Comparison of ENCODE assay signal across 23 cellular contexts in genomic region chr7:142353147-142354058, GRCh38.
DNase-seq lines count a peak whose midpoint lies in the region; ATAC-seq and TF ChIP-seq lines count a peak whose summit lies in the region.
"Had no signal": no experiment of that assay in that cellular context is flagged by ENCODE, and none has a peak within 500 bp of the region (broad histone marks: within the 10 kb centered on the region; RNA-seq: fewer than 3 reads in every experiment).

No MANE protein-coding gene starts in this region.

- no peaks in the 10 kb centered on the region for H3K27me3 ChIP-seq in CD8-positive, alpha-beta memory T cell (ENCODE audit: insufficient read depth, low read length, poor library complexity, severe bottlenecking)
- H3K27me3 ChIP-seq in ovary: no peaks in the 10 kb centered on the region
- H3K27me3 ChIP-seq in SJCRH30: peaks cover 29% of the 10 kb centered on the region
- H3K27me3 ChIP-seq: brain microvascular endothelial cell, uterus had no signal

- POLR2A ChIA-PET in CD8-positive, alpha-beta memory T cell (lab: Charles Lee): interaction anchor here (0.7 kb wide), 1 partner anchor 125 kb away, joined by 4 read pairs; no protein-coding TSS in a partner anchor
- POLR2A ChIA-PET in activated CD4-positive, alpha-beta memory T cell treated with anti-CD3 and anti-CD28 coated beads, Interleukin-2, amount 10 ng/mL, durations not matched to agents 7 days and 5 days (lab: Charles Lee): interaction anchor here (1.6 to 3.0 kb wide), 2 partner anchors 444 to 455 kb away, joined by 8 to 23 read pairs; no protein-coding TSS in a partner anchor

- H3K36me3 ChIP-seq in CD8-positive, alpha-beta memory T cell (ENCODE audit: insufficient read depth, low read length): no peaks in the 10 kb centered on the region
- H3K36me3 ChIP-seq in ovary: no peaks in the 10 kb centered on the region
- H3K36me3 ChIP-seq in SJCRH30: no peaks in the 10 kb centered on the region
- H3K36me3 ChIP-seq: brain microvascular endothelial cell, gastroesophageal sphincter, lower lobe of right lung, uterus had no signal

- DNase-seq in activated T-cell treated with anti-CD3 and anti-CD28 coated beads, Interleukin-2, amount 50 U/mL, for 24 hours: peak; percentile 35
- no peak for DNase-seq in activated T-cell treated with anti-CD3 and anti-CD28 coated beads, Interleukin-2, amount 50 U/mL, for 48 hours
- peak in 1 of 5 donors; percentile 18 for DNase-seq in CD8-positive, alpha-beta memory T cell
- no peak for DNase-seq in activated CD4-positive, alpha-beta memory T cell treated with anti-CD3 and anti-CD28 coated beads, Interleukin-2, amount 10 ng/mL, durations not matched to agents 7 days and 5 days
- DNase-seq in effector memory CD8-positive, alpha-beta T cell: no peak
- DNase-seq in ovary: no peak
- no peak for DNase-seq in SJCRH30
- DNase-seq: brain microvascular endothelial cell, C1 segment of cervical spinal cord, DMS 273 treated with DMSO at 0.1 percent for 48 hours, endodermal cell, lower lobe of right lung, MM.1S, mucosa of descending colon, NCI-H1436, NCI-H2171, NCI-H524, psoas muscle, RPMI8226, SK-N-SH, uterus had no signal

- TF ChIP-seq CTCF in ovary (IDR thresholded peaks at IDR 0.05): no peak

- CTCF ChIA-PET in CD8-positive, alpha-beta memory T cell (lab: Charles Lee): interaction anchor here (0.9 to 3.5 kb wide), 4 partner anchors 9 to 31 kb away, joined by 4 to 13 read pairs (median 6); no protein-coding TSS in a partner anchor
- CTCF ChIA-PET in activated CD4-positive, alpha-beta memory T cell treated with anti-CD3 and anti-CD28 coated beads, Interleukin-2, amount 10 ng/mL, durations not matched to agents 7 days and 5 days (lab: Charles Lee): interaction anchor here (0.6 to 2.7 kb wide), 5 partner anchors 9 to 205 kb away, joined by 3 to 10 read pairs (median 4); no protein-coding TSS in a partner anchor

- H3K27ac Mint-ChIP-seq in activated T-cell treated with anti-CD3 and anti-CD28 coated beads, Interleukin-2, amount 50 U/mL, for 24 hours: peak overlapping the region; percentile 78
- peak overlapping the region in 7 of 8 donors; percentile 44 to 95 (median 87) for H3K27ac Mint-ChIP-seq in CD8-positive, alpha-beta memory T cell
- H3K27ac Mint-ChIP-seq in activated CD4-positive, alpha-beta memory T cell treated with anti-CD3 and anti-CD28 coated beads, Interleukin-2, amount 10 ng/mL, durations not matched to agents 7 days and 5 days: peak overlapping the region; percentile 37
- H3K27ac Mint-ChIP-seq in effector memory CD8-positive, alpha-beta T cell: peak overlapping the region; percentile 10 to 29
- H3K27ac Mint-ChIP-seq: endodermal cell had no signal

- peaks cover 33% of the 10 kb centered on the region for H3K4me1 Mint-ChIP-seq in activated T-cell treated with anti-CD3 and anti-CD28 coated beads, Interleukin-2, amount 50 U/mL, for 24 hours (ENCODE audit: low read depth)
- H3K4me1 Mint-ChIP-seq in CD8-positive, alpha-beta memory T cell: peaks cover 32 to 49% (median 43%) of the 10 kb centered on the region in 3 donors
- peaks cover 28% of the 10 kb centered on the region for H3K4me1 Mint-ChIP-seq in activated CD4-positive, alpha-beta memory T cell treated with anti-CD3 and anti-CD28 coated beads, Interleukin-2, amount 10 ng/mL, durations not matched to agents 7 days and 5 days
- H3K4me1 Mint-ChIP-seq in effector memory CD8-positive, alpha-beta T cell (ENCODE audit: low read depth in 2 of 2): peaks cover 16 to 20% of the 10 kb centered on the region in 2 donors

- peak overlapping the region; percentile 30 for H3K4me3 ChIP-seq in CD8-positive, alpha-beta memory T cell (ENCODE audit: low read length)
- H3K4me3 ChIP-seq in ovary (no peak overlapping the region), SJCRH30 (no peak overlapping the region)
- H3K4me3 ChIP-seq: gastroesophageal sphincter, lower lobe of right lung, mucosa of descending colon, psoas muscle, uterus had no signal

- no peaks in the 10 kb centered on the region for H3K9me3 ChIP-seq in CD8-positive, alpha-beta memory T cell (ENCODE audit: low read length)
- H3K9me3 ChIP-seq in ovary: no peaks in the 10 kb centered on the region
- no peaks in the 10 kb centered on the region for H3K9me3 ChIP-seq in SJCRH30 (replicated peaks)
- H3K9me3 ChIP-seq: gastroesophageal sphincter, lower lobe of right lung, mucosa of descending colon, psoas muscle, SK-N-SH, uterus had no signal

- intact Hi-C loops in ovary (cut with DNase I): no loop called here

- peaks cover 8% of the 10 kb centered on the region for H3K27me3 Mint-ChIP-seq in activated T-cell treated with anti-CD3 and anti-CD28 coated beads, Interleukin-2, amount 50 U/mL, for 24 hours
- H3K27me3 Mint-ChIP-seq in CD8-positive, alpha-beta memory T cell: peaks cover 3 to 6% of the 10 kb centered on the region in 2 donors
- H3K27me3 Mint-ChIP-seq in activated CD4-positive, alpha-beta memory T cell treated with anti-CD3 and anti-CD28 coated beads, Interleukin-2, amount 10 ng/mL, durations not matched to agents 7 days and 5 days: peaks cover 2% of the 10 kb centered on the region
- H3K27me3 Mint-ChIP-seq in effector memory CD8-positive, alpha-beta T cell: peaks cover 26 to 36% of the 10 kb centered on the region in 2 donors

- H3K9me3 Mint-ChIP-seq in activated T-cell treated with anti-CD3 and anti-CD28 coated beads, Interleukin-2, amount 50 U/mL, for 24 hours: no peaks in the 10 kb centered on the region
- H3K9me3 Mint-ChIP-seq in CD8-positive, alpha-beta memory T cell: peaks cover 0 to 2% (median 0%) of the 10 kb centered on the region in 5 donors
- no peaks in the 10 kb centered on the region for H3K9me3 Mint-ChIP-seq in activated CD4-positive, alpha-beta memory T cell treated with anti-CD3 and anti-CD28 coated beads, Interleukin-2, amount 10 ng/mL, durations not matched to agents 7 days and 5 days
- H3K9me3 Mint-ChIP-seq in effector memory CD8-positive, alpha-beta T cell: no peaks in the 10 kb centered on the region
- H3K9me3 Mint-ChIP-seq: endodermal cell had no signal

- no peaks in the 10 kb centered on the region for H3K36me3 Mint-ChIP-seq in activated T-cell treated with anti-CD3 and anti-CD28 coated beads, Interleukin-2, amount 50 U/mL, for 24 hours (ENCODE audit: low read depth)
- no peaks in the 10 kb centered on the region for H3K36me3 Mint-ChIP-seq in CD8-positive, alpha-beta memory T cell
- H3K36me3 Mint-ChIP-seq in activated CD4-positive, alpha-beta memory T cell treated with anti-CD3 and anti-CD28 coated beads, Interleukin-2, amount 10 ng/mL, durations not matched to agents 7 days and 5 days (ENCODE audit: low read depth): no peaks in the 10 kb centered on the region
- H3K36me3 Mint-ChIP-seq in effector memory CD8-positive, alpha-beta T cell (ENCODE audit: insufficient read depth): no peaks in the 10 kb centered on the region

- ATAC-seq in effector memory CD8-positive, alpha-beta T cell (replicated peaks): peak; percentile 42
- no peak for ATAC-seq in GM21515 (IDR thresholded peaks at IDR 0.05; ENCODE audit: unreplicated experiment)
- ATAC-seq: gastroesophageal sphincter, lower lobe of right lung, psoas muscle had no signal

- no peak overlapping the region for H3K27ac ChIP-seq in CD8-positive, alpha-beta memory T cell (ENCODE audit: low read depth, low read length)
- H3K27ac ChIP-seq in ovary (no peak overlapping the region), SJCRH30 (no peak overlapping the region)
- H3K27ac ChIP-seq: brain microvascular endothelial cell, gastroesophageal sphincter, lower lobe of right lung, psoas muscle, uterus had no signal

- H3K4me1 ChIP-seq in CD8-positive, alpha-beta memory T cell (ENCODE audit: insufficient read depth, low read length): peaks cover 30% of the 10 kb centered on the region
- H3K4me1 ChIP-seq in ovary (ENCODE audit: insufficient read depth) (no peaks in the 10 kb centered on the region), SJCRH30 (no peaks in the 10 kb centered on the region; the same call in none of the 2 replicates)
- H3K4me1 ChIP-seq: gastroesophageal sphincter, lower lobe of right lung, uterus had no signal

- no peak for TF ChIP-seq POLR2A in ovary (IDR thresholded peaks at IDR 0.05)

- WGBS in ovary, 3 donors: 64 to 75% (median 74%) methylated on average over 15 of the region's 15 CpGs

- TF ChIP-seq EP300 in ovary (IDR thresholded peaks at IDR 0.05): no peak

- H3K4me3 Mint-ChIP-seq in activated T-cell treated with anti-CD3 and anti-CD28 coated beads, Interleukin-2, amount 50 U/mL, for 24 hours: peak overlapping the region; percentile 76
- peak overlapping the region in 6 of 7 donors; percentile 23 to 80 (median 70) for H3K4me3 Mint-ChIP-seq in CD8-positive, alpha-beta memory T cell
- H3K4me3 Mint-ChIP-seq in activated CD4-positive, alpha-beta memory T cell treated with anti-CD3 and anti-CD28 coated beads, Interleukin-2, amount 10 ng/mL, durations not matched to agents 7 days and 5 days: peak overlapping the region; percentile 66
- H3K4me3 Mint-ChIP-seq in effector memory CD8-positive, alpha-beta T cell: peak overlapping the region; percentile 47 to 66
- H3K4me3 Mint-ChIP-seq: endodermal cell had no signal

Comparison
In these comparisons a context has a peak if more than half of its experiments do, and no peak if none do; other contexts are left out.
1. H3K27ac Mint-ChIP-seq: peak in every context shown above with its lines; median percentile 87 in CD8-positive, alpha-beta memory T cell; 78 in activated T-cell treated with anti-CD3 and anti-CD28 coated beads, Interleukin-2, amount 50 U/mL, for 24 hours; 37 in activated CD4-positive, alpha-beta memory T cell treated with anti-CD3 and anti-CD28 coated beads, Interleukin-2, amount 10 ng/mL, durations not matched to agents 7 days and 5 days; 20 in effector memory CD8-positive, alpha-beta T cell.